4 cellular contexts compared by ENCODE assay signal in genomic region chr20:43467589-43467988, GRCh38.
TF ChIP-seq lines count a peak whose summit lies in the region.

No MANE protein-coding gene starts in this region.

TF ChIP-seq in SK-N-SH, 30 proteins besides CTCF, POLR2A, EP300 and RAD21:
- TF ChIP-seq POLR2AphosphoS5 (IDR thresholded peaks at IDR 0.05; ENCODE audit: low read depth, low read length): 0 out of 2 replicates have a peak, but pooled peaks have one; percentile 13
- TF ChIP-seq RFX5 (IDR thresholded peaks at IDR 0.05; ENCODE audit: low read length): no peak
TF ChIP-seq in SK-N-SH: peak in this region for 1.

TF ChIP-seq in SK-N-SH treated with all-trans-retinoic acid at 6 μM for 48 hours, 23 proteins besides CTCF, POLR2A, EP300 and RAD21 (continues in another document):
- no peak for TF ChIP-seq TCF4 (CRISPR knock-in tag; IDR thresholded peaks at IDR 0.05; ENCODE audit: borderline replicate concordance)
- TF ChIP-seq CREB5 (CRISPR knock-in tag; IDR thresholded peaks at IDR 0.05; ENCODE audit: low read depth): no peak
- TF ChIP-seq, protein P1, sequence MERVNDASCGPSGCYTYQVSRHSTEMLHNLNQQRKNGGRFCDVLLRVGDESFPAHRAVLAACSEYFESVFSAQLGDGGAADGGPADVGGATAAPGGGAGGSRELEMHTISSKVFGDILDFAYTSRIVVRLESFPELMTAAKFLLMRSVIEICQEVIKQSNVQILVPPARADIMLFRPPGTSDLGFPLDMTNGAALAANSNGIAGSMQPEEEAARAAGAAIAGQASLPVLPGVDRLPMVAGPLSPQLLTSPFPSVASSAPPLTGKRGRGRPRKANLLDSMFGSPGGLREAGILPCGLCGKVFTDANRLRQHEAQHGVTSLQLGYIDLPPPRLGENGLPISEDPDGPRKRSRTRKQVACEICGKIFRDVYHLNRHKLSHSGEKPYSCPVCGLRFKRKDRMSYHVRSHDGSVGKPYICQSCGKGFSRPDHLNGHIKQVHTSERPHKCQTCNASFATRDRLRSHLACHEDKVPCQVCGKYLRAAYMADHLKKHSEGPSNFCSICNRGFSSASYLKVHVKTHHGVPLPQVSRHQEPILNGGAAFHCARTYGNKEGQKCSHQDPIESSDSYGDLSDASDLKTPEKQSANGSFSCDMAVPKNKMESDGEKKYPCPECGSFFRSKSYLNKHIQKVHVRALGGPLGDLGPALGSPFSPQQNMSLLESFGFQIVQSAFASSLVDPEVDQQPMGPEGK (CRISPR knock-in tag; IDR thresholded peaks at IDR 0.05; ENCODE audit: borderline replicate concordance): no peak
- no peak for TF ChIP-seq OSR1 (CRISPR knock-in tag; IDR thresholded peaks at IDR 0.05)
- no peak for TF ChIP-seq ZFP30 (CRISPR knock-in tag; IDR thresholded peaks at IDR 0.05)
- no peak for TF ChIP-seq ZNF565 (CRISPR knock-in tag; conservative IDR thresholded peaks at IDR 0.05; ENCODE audit: low read depth)
- no peak for TF ChIP-seq TSHZ2 (CRISPR knock-in tag; IDR thresholded peaks at IDR 0.05)
- no peak for TF ChIP-seq ESRRG (CRISPR knock-in tag; IDR thresholded peaks at IDR 0.05)
- TF ChIP-seq ISL1 (CRISPR knock-in tag; IDR thresholded peaks at IDR 0.05): no peak
- no peak for TF ChIP-seq ZNF8 (CRISPR knock-in tag; IDR thresholded peaks at IDR 0.05)
- no peak for TF ChIP-seq SNAI2 (CRISPR knock-in tag; IDR thresholded peaks at IDR 0.05)

TF ChIP-seq in HepG2, 621 proteins besides CTCF, POLR2A, EP300 and RAD21 (continues in another document):
- no peak for TF ChIP-seq TEAD2 (CRISPR knock-in tag; IDR thresholded peaks at IDR 0.05)
- TF ChIP-seq SIN3B (IDR thresholded peaks at IDR 0.05; ENCODE audit: low read length): no peak
- TF ChIP-seq YEATS2 (CRISPR knock-in tag; IDR thresholded peaks at IDR 0.05; ENCODE audit: borderline replicate concordance): no peak
- TF ChIP-seq BRF2 (CRISPR knock-in tag; IDR thresholded peaks at IDR 0.05): no peak
- TF ChIP-seq HNRNPK (IDR thresholded peaks at IDR 0.05; ENCODE audit: low read depth, low read length, poor library complexity, severe bottlenecking): peak; percentile 97
- TF ChIP-seq FOXK2 (IDR thresholded peaks at IDR 0.05): no peak
- TF ChIP-seq ZNF44 (CRISPR knock-in tag; IDR thresholded peaks at IDR 0.05): no peak
- TF ChIP-seq ZNF430 (CRISPR knock-in tag; IDR thresholded peaks at IDR 0.05): no peak
- TF ChIP-seq THYN1 (CRISPR knock-in tag; IDR thresholded peaks at IDR 0.05; ENCODE audit: borderline replicate concordance, low read depth): no peak
- TF ChIP-seq, protein P2, sequence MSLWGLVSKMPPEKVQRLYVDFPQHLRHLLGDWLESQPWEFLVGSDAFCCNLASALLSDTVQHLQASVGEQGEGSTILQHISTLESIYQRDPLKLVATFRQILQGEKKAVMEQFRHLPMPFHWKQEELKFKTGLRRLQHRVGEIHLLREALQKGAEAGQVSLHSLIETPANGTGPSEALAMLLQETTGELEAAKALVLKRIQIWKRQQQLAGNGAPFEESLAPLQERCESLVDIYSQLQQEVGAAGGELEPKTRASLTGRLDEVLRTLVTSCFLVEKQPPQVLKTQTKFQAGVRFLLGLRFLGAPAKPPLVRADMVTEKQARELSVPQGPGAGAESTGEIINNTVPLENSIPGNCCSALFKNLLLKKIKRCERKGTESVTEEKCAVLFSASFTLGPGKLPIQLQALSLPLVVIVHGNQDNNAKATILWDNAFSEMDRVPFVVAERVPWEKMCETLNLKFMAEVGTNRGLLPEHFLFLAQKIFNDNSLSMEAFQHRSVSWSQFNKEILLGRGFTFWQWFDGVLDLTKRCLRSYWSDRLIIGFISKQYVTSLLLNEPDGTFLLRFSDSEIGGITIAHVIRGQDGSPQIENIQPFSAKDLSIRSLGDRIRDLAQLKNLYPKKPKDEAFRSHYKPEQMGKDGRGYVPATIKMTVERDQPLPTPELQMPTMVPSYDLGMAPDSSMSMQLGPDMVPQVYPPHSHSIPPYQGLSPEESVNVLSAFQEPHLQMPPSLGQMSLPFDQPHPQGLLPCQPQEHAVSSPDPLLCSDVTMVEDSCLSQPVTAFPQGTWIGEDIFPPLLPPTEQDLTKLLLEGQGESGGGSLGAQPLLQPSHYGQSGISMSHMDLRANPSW (CRISPR knock-in tag; IDR thresholded peaks at IDR 0.05; ENCODE audit: borderline replicate concordance): no peak
- TF ChIP-seq ZBTB38 (CRISPR knock-in tag; IDR thresholded peaks at IDR 0.05): no peak
- peak; percentile 73 for TF ChIP-seq RBM22 (optimal IDR thresholded peaks at IDR 0.05; ENCODE audit: low read length)
- TF ChIP-seq ZNF776 (CRISPR knock-in tag; IDR thresholded peaks at IDR 0.05): no peak
- TF ChIP-seq, protein P3, sequence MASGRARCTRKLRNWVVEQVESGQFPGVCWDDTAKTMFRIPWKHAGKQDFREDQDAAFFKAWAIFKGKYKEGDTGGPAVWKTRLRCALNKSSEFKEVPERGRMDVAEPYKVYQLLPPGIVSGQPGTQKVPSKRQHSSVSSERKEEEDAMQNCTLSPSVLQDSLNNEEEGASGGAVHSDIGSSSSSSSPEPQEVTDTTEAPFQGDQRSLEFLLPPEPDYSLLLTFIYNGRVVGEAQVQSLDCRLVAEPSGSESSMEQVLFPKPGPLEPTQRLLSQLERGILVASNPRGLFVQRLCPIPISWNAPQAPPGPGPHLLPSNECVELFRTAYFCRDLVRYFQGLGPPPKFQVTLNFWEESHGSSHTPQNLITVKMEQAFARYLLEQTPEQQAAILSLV (CRISPR knock-in tag; IDR thresholded peaks at IDR 0.05; ENCODE audit: borderline replicate concordance): no peak
- no peak for TF ChIP-seq HMGXB3 (CRISPR knock-in tag; IDR thresholded peaks at IDR 0.05; ENCODE audit: borderline replicate concordance)
- no peak for TF ChIP-seq ZFX (CRISPR knock-in tag; IDR thresholded peaks at IDR 0.05; ENCODE audit: low read depth)
- peak; percentile 54 for TF ChIP-seq POLR2AphosphoS5 (IDR thresholded peaks at IDR 0.05; ENCODE audit: low read depth, low read length)

TF ChIP-seq in HEK293, 187 proteins besides CTCF, POLR2A, EP300 and RAD21:
- TF ChIP-seq ZNF146 (tag by site-specific recombination; IDR thresholded peaks at IDR 0.05) (0 out of 2 replicates have a peak, but pooled peaks have one; percentile 2), EGR2 (tag by site-specific recombination; IDR thresholded peaks at IDR 0.05; ENCODE audit: low read depth) (no peak), ZNF354C (tag by site-specific recombination; IDR thresholded peaks at IDR 0.05; ENCODE audit: borderline replicate concordance, low read depth) (no peak), BCL11B (tag by site-specific recombination; IDR thresholded peaks at IDR 0.05; ENCODE audit: low read depth) (no peak), SCRT1 (tag by site-specific recombination; IDR thresholded peaks at IDR 0.05; ENCODE audit: borderline replicate concordance) (no peak)
